2 cellular contexts compared by ENCODE assay signal in the genomic region with DNA sequence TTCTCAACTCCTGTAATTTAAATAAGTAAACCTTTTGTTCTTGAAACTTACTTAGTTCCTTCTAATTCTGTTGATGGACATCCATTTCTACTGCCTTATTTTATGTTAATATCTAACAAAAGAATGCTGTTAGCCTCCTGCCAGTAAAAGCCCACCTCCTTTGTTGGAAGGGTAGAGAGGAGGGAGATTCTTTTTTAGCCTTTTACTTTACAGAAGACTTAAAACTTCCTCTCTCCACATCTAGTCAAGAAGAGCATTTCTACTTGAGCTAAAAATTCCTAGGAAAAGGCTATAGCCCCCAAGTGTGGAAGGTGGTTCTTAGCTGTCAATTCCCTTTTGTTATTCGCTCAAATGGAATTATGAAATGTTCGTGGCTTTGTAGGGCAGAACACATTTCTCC.
TF ChIP-seq lines count a peak whose summit lies in the region.

No MANE protein-coding gene starts in this region.

TF ChIP-seq in WTC11, 78 proteins besides CTCF, POLR2A, EP300 and RAD21 (continued from another document and continues in another):
- TF ChIP-seq, protein P1, sequence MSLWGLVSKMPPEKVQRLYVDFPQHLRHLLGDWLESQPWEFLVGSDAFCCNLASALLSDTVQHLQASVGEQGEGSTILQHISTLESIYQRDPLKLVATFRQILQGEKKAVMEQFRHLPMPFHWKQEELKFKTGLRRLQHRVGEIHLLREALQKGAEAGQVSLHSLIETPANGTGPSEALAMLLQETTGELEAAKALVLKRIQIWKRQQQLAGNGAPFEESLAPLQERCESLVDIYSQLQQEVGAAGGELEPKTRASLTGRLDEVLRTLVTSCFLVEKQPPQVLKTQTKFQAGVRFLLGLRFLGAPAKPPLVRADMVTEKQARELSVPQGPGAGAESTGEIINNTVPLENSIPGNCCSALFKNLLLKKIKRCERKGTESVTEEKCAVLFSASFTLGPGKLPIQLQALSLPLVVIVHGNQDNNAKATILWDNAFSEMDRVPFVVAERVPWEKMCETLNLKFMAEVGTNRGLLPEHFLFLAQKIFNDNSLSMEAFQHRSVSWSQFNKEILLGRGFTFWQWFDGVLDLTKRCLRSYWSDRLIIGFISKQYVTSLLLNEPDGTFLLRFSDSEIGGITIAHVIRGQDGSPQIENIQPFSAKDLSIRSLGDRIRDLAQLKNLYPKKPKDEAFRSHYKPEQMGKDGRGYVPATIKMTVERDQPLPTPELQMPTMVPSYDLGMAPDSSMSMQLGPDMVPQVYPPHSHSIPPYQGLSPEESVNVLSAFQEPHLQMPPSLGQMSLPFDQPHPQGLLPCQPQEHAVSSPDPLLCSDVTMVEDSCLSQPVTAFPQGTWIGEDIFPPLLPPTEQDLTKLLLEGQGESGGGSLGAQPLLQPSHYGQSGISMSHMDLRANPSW (CRISPR knock-in tag; conservative IDR thresholded peaks at IDR 0.05; ENCODE audit: low read depth) = no peak
- TF ChIP-seq, protein P2, sequence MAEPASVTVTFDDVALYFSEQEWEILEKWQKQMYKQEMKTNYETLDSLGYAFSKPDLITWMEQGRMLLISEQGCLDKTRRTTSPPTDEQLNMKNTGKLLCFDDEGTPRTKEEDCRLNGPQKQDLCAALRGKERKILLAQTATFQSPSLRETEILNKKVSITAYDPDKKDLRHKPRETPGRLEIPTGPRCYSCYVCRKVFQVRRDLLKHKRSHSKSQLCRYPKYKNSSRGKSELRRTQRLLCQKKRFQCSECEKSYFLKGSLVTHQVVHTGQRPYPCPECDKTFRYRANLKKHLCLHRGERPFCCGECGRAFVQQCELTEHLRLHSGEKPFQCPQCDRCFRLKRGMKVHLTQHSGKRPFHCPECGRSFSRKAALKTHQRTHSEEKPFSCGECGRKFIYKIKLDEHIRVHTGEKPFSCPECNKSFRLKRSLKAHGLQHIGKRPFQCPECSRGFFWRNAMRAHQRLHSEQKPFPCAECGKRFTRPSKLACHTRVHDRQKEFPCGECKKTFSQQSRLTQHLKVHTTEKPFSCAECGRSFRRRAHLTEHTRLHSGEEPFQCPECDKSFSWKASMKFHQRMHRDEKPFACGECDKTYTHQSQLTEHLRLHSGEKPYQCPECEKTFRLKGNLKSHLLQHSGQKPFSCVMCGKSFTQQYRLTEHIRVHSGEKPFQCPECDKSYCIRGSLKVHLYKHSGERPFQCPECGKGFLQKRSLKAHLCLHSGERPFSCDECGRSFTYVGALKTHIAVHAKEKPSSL (CRISPR knock-in tag; conservative IDR thresholded peaks at IDR 0.05) = no peak
- TF ChIP-seq ELF4 (CRISPR knock-in tag; IDR thresholded peaks at IDR 0.05; ENCODE audit: low read depth) = no peak
- TF ChIP-seq NR1H2 (CRISPR knock-in tag; IDR thresholded peaks at IDR 0.05) = no peak
- TF ChIP-seq, protein P3, sequence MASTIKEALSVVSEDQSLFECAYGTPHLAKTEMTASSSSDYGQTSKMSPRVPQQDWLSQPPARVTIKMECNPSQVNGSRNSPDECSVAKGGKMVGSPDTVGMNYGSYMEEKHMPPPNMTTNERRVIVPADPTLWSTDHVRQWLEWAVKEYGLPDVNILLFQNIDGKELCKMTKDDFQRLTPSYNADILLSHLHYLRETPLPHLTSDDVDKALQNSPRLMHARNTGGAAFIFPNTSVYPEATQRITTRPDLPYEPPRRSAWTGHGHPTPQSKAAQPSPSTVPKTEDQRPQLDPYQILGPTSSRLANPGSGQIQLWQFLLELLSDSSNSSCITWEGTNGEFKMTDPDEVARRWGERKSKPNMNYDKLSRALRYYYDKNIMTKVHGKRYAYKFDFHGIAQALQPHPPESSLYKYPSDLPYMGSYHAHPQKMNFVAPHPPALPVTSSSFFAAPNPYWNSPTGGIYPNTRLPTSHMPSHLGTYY (CRISPR knock-in tag; IDR thresholded peaks at IDR 0.05) = no peak
- TF ChIP-seq, protein P4, sequence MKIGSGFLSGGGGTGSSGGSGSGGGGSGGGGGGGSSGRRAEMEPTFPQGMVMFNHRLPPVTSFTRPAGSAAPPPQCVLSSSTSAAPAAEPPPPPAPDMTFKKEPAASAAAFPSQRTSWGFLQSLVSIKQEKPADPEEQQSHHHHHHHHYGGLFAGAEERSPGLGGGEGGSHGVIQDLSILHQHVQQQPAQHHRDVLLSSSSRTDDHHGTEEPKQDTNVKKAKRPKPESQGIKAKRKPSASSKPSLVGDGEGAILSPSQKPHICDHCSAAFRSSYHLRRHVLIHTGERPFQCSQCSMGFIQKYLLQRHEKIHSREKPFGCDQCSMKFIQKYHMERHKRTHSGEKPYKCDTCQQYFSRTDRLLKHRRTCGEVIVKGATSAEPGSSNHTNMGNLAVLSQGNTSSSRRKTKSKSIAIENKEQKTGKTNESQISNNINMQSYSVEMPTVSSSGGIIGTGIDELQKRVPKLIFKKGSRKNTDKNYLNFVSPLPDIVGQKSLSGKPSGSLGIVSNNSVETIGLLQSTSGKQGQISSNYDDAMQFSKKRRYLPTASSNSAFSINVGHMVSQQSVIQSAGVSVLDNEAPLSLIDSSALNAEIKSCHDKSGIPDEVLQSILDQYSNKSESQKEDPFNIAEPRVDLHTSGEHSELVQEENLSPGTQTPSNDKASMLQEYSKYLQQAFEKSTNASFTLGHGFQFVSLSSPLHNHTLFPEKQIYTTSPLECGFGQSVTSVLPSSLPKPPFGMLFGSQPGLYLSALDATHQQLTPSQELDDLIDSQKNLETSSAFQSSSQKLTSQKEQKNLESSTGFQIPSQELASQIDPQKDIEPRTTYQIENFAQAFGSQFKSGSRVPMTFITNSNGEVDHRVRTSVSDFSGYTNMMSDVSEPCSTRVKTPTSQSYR (CRISPR knock-in tag; IDR thresholded peaks at IDR 0.05) = no peak
- TF ChIP-seq, protein P5, sequence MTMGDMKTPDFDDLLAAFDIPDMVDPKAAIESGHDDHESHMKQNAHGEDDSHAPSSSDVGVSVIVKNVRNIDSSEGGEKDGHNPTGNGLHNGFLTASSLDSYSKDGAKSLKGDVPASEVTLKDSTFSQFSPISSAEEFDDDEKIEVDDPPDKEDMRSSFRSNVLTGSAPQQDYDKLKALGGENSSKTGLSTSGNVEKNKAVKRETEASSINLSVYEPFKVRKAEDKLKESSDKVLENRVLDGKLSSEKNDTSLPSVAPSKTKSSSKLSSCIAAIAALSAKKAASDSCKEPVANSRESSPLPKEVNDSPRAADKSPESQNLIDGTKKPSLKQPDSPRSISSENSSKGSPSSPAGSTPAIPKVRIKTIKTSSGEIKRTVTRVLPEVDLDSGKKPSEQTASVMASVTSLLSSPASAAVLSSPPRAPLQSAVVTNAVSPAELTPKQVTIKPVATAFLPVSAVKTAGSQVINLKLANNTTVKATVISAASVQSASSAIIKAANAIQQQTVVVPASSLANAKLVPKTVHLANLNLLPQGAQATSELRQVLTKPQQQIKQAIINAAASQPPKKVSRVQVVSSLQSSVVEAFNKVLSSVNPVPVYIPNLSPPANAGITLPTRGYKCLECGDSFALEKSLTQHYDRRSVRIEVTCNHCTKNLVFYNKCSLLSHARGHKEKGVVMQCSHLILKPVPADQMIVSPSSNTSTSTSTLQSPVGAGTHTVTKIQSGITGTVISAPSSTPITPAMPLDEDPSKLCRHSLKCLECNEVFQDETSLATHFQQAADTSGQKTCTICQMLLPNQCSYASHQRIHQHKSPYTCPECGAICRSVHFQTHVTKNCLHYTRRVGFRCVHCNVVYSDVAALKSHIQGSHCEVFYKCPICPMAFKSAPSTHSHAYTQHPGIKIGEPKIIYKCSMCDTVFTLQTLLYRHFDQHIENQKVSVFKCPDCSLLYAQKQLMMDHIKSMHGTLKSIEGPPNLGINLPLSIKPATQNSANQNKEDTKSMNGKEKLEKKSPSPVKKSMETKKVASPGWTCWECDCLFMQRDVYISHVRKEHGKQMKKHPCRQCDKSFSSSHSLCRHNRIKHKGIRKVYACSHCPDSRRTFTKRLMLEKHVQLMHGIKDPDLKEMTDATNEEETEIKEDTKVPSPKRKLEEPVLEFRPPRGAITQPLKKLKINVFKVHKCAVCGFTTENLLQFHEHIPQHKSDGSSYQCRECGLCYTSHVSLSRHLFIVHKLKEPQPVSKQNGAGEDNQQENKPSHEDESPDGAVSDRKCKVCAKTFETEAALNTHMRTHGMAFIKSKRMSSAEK (CRISPR knock-in tag; IDR thresholded peaks at IDR 0.05; ENCODE audit: borderline replicate concordance) = no peak

TF ChIP-seq in neural cell, 6 proteins besides CTCF, POLR2A, EP300 and RAD21 (continued from another document):
- TF ChIP-seq, protein P6, sequence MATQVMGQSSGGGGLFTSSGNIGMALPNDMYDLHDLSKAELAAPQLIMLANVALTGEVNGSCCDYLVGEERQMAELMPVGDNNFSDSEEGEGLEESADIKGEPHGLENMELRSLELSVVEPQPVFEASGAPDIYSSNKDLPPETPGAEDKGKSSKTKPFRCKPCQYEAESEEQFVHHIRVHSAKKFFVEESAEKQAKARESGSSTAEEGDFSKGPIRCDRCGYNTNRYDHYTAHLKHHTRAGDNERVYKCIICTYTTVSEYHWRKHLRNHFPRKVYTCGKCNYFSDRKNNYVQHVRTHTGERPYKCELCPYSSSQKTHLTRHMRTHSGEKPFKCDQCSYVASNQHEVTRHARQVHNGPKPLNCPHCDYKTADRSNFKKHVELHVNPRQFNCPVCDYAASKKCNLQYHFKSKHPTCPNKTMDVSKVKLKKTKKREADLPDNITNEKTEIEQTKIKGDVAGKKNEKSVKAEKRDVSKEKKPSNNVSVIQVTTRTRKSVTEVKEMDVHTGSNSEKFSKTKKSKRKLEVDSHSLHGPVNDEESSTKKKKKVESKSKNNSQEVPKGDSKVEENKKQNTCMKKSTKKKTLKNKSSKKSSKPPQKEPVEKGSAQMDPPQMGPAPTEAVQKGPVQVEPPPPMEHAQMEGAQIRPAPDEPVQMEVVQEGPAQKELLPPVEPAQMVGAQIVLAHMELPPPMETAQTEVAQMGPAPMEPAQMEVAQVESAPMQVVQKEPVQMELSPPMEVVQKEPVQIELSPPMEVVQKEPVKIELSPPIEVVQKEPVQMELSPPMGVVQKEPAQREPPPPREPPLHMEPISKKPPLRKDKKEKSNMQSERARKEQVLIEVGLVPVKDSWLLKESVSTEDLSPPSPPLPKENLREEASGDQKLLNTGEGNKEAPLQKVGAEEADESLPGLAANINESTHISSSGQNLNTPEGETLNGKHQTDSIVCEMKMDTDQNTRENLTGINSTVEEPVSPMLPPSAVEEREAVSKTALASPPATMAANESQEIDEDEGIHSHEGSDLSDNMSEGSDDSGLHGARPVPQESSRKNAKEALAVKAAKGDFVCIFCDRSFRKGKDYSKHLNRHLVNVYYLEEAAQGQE (IDR thresholded peaks at IDR 0.05; ENCODE audit: borderline replicate concordance) = no peak
- TF ChIP-seq MXI1 (conservative IDR thresholded peaks at IDR 0.05; ENCODE audit: poor library complexity, severe bottlenecking) = no peak
- TF ChIP-seq EZH2 (IDR thresholded peaks at IDR 0.05; ENCODE audit: borderline replicate concordance, insufficient read depth, low read length, poor library complexity, severe bottlenecking) = no peak
- TF ChIP-seq POLR2AphosphoS5 (IDR thresholded peaks at IDR 0.05) = no peak
- no peak for TF ChIP-seq TAF1 (IDR thresholded peaks at IDR 0.05; ENCODE audit: low read depth)
